ENCODE assay signal across 18 cellular contexts in the genomic region with DNA sequence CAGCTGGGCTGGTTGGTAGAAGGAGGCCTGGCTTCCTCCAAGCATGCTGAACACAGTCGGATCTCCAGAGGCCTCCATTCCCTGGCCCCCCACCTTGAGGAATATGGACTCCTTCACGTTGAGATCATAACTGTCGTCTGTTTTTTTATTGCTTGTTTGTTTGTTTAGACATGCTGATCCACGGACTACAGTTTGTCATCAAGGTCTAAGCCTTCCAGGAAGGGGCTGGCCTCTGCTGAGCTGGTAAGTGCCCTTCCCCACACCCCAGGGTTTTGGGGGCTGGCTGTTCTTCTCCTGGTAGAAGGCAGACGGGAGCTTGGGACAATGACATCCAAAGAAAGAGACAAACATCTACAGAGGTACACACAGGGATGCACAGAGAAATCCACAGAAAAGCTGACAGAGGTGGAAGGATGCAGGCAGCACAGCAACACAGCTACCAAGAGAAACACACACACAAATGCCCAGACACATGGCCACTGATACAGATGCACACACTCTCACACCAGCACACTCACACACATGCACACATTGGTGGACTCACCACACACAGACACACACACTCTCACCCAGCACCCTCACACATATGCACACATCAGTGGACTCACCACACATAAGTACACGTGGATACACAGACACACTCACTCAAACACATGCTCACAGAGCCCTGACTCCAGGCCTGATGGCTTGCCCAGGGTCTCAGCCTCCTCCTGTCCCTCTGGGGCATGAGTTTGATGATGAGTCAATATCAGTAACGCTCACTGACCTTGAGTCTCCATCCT. TPM values are rescaled to one million over a fixed set of nuclear protein-coding genes. Genes with fewer than 3 reads are reported as not detected.
DNase-seq lines count a peak whose midpoint lies in the region; ATAC-seq and TF ChIP-seq lines count a peak whose summit lies in the region.
"Had no signal": no experiment of that assay in that cellular context is flagged by ENCODE, and none has a peak within 500 bp of the region (broad histone marks: within the 10 kb centered on the region; RNA-seq: fewer than 3 reads in every experiment).

No MANE protein-coding gene starts in this region.

- H3K9me3 ChIP-seq in osteoblast (ENCODE audit: low read depth, low read length) = no peaks in the 10 kb centered on the region
- H3K9me3 ChIP-seq: BLaER1 treated with 17β-estradiol and CSF1 and Interleukin-3, amounts not matched to agents 10 nM and 100 nM; HAP-1 had no signal

- no peaks in the 10 kb centered on the region for H3K27me3 ChIP-seq in osteoblast (ENCODE audit: insufficient read depth, low read length)
- H3K27me3 ChIP-seq: BLaER1 treated with 17β-estradiol and CSF1 and Interleukin-3, amounts not matched to agents 10 nM and 100 nM had no signal

- DNase-seq in stimulated activated naive CD8-positive, alpha-beta T cell treated with anti-CD3 and anti-CD28 coated beads, Interleukin-15, amount 100 ng/mL, for 72 hours = no peak
- DNase-seq in glutamatergic neuron (no peak), osteoblast (ENCODE audit: insufficient read length, low spot score, missing footprints) (peak; percentile 49), NCI-H510A treated with DMSO at 0.1 percent for 48 hours (lab: John Stamatoyannopoulos, UW) (no peak), hepatic stellate cell (ENCODE audit: low spot score) (no peak)
- DNase-seq: ACHN; Calu3; CD4-positive, CD25-positive, alpha-beta regulatory T cell; DMS 273 treated with DMSO at 0.1 percent for 48 hours; HFFc6; KBM-7 had no signal

- no peak for ATAC-seq in stimulated activated naive CD8-positive, alpha-beta T cell treated with anti-CD3 and anti-CD28 coated beads, Interleukin-15, amount 100 ng/mL, for 72 hours
- no peak for ATAC-seq in HG02973 (IDR thresholded peaks at IDR 0.05; ENCODE audit: unreplicated experiment)

- no peak overlapping the region for H3K27ac ChIP-seq in osteoblast (ENCODE audit: low read depth, low read length)
- H3K27ac ChIP-seq: BLaER1 treated with 17β-estradiol and CSF1 and Interleukin-3, amounts not matched to agents 10 nM and 100 nM had no signal

- H3K36me3 Mint-ChIP-seq in stimulated activated naive CD8-positive, alpha-beta T cell treated with anti-CD3 and anti-CD28 coated beads, Interleukin-15, Interleukin-2, amounts not matched to agents 100 ng/mL and 50 ng/mL, for 24 hours (ENCODE audit: low read depth) = no peaks in the 10 kb centered on the region
- peaks cover 14% of the 10 kb centered on the region for H3K36me3 Mint-ChIP-seq in glutamatergic neuron (ENCODE audit: unreplicated experiment)
- H3K36me3 Mint-ChIP-seq: CD4-positive, CD25-positive, alpha-beta regulatory T cell had no signal

- peaks cover 6% of the 10 kb centered on the region for H3K27me3 Mint-ChIP-seq in stimulated activated naive CD8-positive, alpha-beta T cell treated with anti-CD3 and anti-CD28 coated beads, Interleukin-15, Interleukin-2, amounts not matched to agents 100 ng/mL and 50 ng/mL, for 24 hours
- no peaks in the 10 kb centered on the region for H3K27me3 Mint-ChIP-seq in stimulated activated naive CD8-positive, alpha-beta T cell treated with anti-CD3 and anti-CD28 coated beads, Interleukin-15, amount 100 ng/mL, for 72 hours
- H3K27me3 Mint-ChIP-seq in glutamatergic neuron (ENCODE audit: unreplicated experiment) = peaks cover 18% of the 10 kb centered on the region
- H3K27me3 Mint-ChIP-seq: CD4-positive, CD25-positive, alpha-beta regulatory T cell had no signal

- H3K4me3 ChIP-seq in osteoblast (ENCODE audit: insufficient read depth, low read length) = no peak overlapping the region
- H3K4me3 ChIP-seq: BLaER1 treated with 17β-estradiol and CSF1 and Interleukin-3, amounts not matched to agents 10 nM and 100 nM; HAP-1 had no signal

- H3K4me1 ChIP-seq in osteoblast (ENCODE audit: insufficient read depth, low read length) = no peaks in the 10 kb centered on the region
- H3K4me1 ChIP-seq: HAP-1 had no signal

- H4K20me1 ChIP-seq in osteoblast (ENCODE audit: insufficient read depth, low read length) = no peaks in the 10 kb centered on the region
- H4K20me1 ChIP-seq: BLaER1 treated with 17β-estradiol and CSF1 and Interleukin-3, amounts not matched to agents 10 nM and 100 nM had no signal

- no peak overlapping the region for H3K4me2 ChIP-seq in osteoblast (ENCODE audit: insufficient read depth, low read length)
- H3K4me2 ChIP-seq: BLaER1 treated with 17β-estradiol and CSF1 and Interleukin-3, amounts not matched to agents 10 nM and 100 nM had no signal

- H3K36me3 ChIP-seq in osteoblast (ENCODE audit: insufficient read depth, low read length) = no peaks in the 10 kb centered on the region
- H3K36me3 ChIP-seq: BLaER1 treated with 17β-estradiol and CSF1 and Interleukin-3, amounts not matched to agents 10 nM and 100 nM; HAP-1 had no signal

- no peak overlapping the region for H2AFZ ChIP-seq in osteoblast (ENCODE audit: low read length)

- no peak for TF ChIP-seq CTCF in glutamatergic neuron (IDR thresholded peaks at IDR 0.05; ENCODE audit: partially characterized antibody, unreplicated experiment)
- TF ChIP-seq CTCF in osteoblast (IDR thresholded peaks at IDR 0.05; ENCODE audit: extremely low read depth, low read depth, low read length) = no peak

- H3K27ac Mint-ChIP-seq in stimulated activated naive CD8-positive, alpha-beta T cell treated with anti-CD3 and anti-CD28 coated beads, Interleukin-15, Interleukin-2, amounts not matched to agents 100 ng/mL and 50 ng/mL, for 24 hours = peak overlapping the region; percentile 8
- no peak overlapping the region for H3K27ac Mint-ChIP-seq in stimulated activated naive CD8-positive, alpha-beta T cell treated with anti-CD3 and anti-CD28 coated beads, Interleukin-15, amount 100 ng/mL, for 72 hours
- peak overlapping the region; percentile 45 for H3K27ac Mint-ChIP-seq in glutamatergic neuron (ENCODE audit: unreplicated experiment)
- H3K27ac Mint-ChIP-seq: CD4-positive, CD25-positive, alpha-beta regulatory T cell; HFFc6 had no signal

- no peak overlapping the region for H3K4me3 Mint-ChIP-seq in stimulated activated naive CD8-positive, alpha-beta T cell treated with anti-CD3 and anti-CD28 coated beads, Interleukin-15, Interleukin-2, amounts not matched to agents 100 ng/mL and 50 ng/mL, for 24 hours
- no peak overlapping the region for H3K4me3 Mint-ChIP-seq in stimulated activated naive CD8-positive, alpha-beta T cell treated with anti-CD3 and anti-CD28 coated beads, Interleukin-15, amount 100 ng/mL, for 72 hours
- no peak overlapping the region for H3K4me3 Mint-ChIP-seq in glutamatergic neuron (ENCODE audit: unreplicated experiment)
- H3K4me3 Mint-ChIP-seq: CD4-positive, CD25-positive, alpha-beta regulatory T cell; HFFc6 had no signal

- H3K4me1 Mint-ChIP-seq in stimulated activated naive CD8-positive, alpha-beta T cell treated with anti-CD3 and anti-CD28 coated beads, Interleukin-15, Interleukin-2, amounts not matched to agents 100 ng/mL and 50 ng/mL, for 24 hours (ENCODE audit: low read depth) = no peaks in the 10 kb centered on the region
- no peaks in the 10 kb centered on the region for H3K4me1 Mint-ChIP-seq in stimulated activated naive CD8-positive, alpha-beta T cell treated with anti-CD3 and anti-CD28 coated beads, Interleukin-15, amount 100 ng/mL, for 72 hours
- H3K4me1 Mint-ChIP-seq in glutamatergic neuron (ENCODE audit: low read depth, unreplicated experiment) = peaks cover 16% of the 10 kb centered on the region
- H3K4me1 Mint-ChIP-seq: CD4-positive, CD25-positive, alpha-beta regulatory T cell had no signal

- H3K9me3 Mint-ChIP-seq in stimulated activated naive CD8-positive, alpha-beta T cell treated with anti-CD3 and anti-CD28 coated beads, Interleukin-15, Interleukin-2, amounts not matched to agents 100 ng/mL and 50 ng/mL, for 24 hours = no peaks in the 10 kb centered on the region
- no peaks in the 10 kb centered on the region for H3K9me3 Mint-ChIP-seq in stimulated activated naive CD8-positive, alpha-beta T cell treated with anti-CD3 and anti-CD28 coated beads, Interleukin-15, amount 100 ng/mL, for 72 hours
- H3K9me3 Mint-ChIP-seq in glutamatergic neuron (ENCODE audit: unreplicated experiment) = peaks cover 8% of the 10 kb centered on the region
- H3K9me3 Mint-ChIP-seq: HFFc6 had no signal

- H3K79me2 ChIP-seq in osteoblast (ENCODE audit: insufficient read depth, low read length) = no peaks in the 10 kb centered on the region

RNA-seq across cellular contexts. Expression of a gene that starts 6.7 kb away (rescaled TPM):
- not detected for total RNA-seq in glutamatergic neuron (ENCODE audit: unreplicated experiment)
- not detected in 2 replicates for total RNA-seq in osteoblast
- total RNA-seq: A172; Calu3; CD4-positive, CD25-positive, alpha-beta regulatory T cell; Daoy; H1; HFFc6 had no signal

RNA-seq across cellular contexts. Expression of a gene that starts 25.4 kb away (rescaled TPM):
- not detected for total RNA-seq in glutamatergic neuron (ENCODE audit: unreplicated experiment)
- not detected in 2 replicates for total RNA-seq in osteoblast
- total RNA-seq: A172; Calu3; CD4-positive, CD25-positive, alpha-beta regulatory T cell; Daoy; H1; HFFc6 had no signal

RNA-seq across cellular contexts. Expression of a gene that starts 40.5 kb away (rescaled TPM):
- total RNA-seq in glutamatergic neuron (ENCODE audit: unreplicated experiment) (not detected), osteoblast (not detected in 2 replicates)
- total RNA-seq: A172; CD4-positive, CD25-positive, alpha-beta regulatory T cell; Daoy; H1; HFFc6 had no signal

Comparison
In these comparisons a context has a peak if more than half of its experiments do, and no peak if none do; other contexts are left out.
1. H3K27ac Mint-ChIP-seq: peak in stimulated activated naive CD8-positive, alpha-beta T cell treated with anti-CD3 and anti-CD28 coated beads, Interleukin-15, Interleukin-2, amounts not matched to agents 100 ng/mL and 50 ng/mL, for 24 hours (single experiment) and glutamatergic neuron (single experiment); none in stimulated activated naive CD8-positive, alpha-beta T cell treated with anti-CD3 and anti-CD28 coated beads, Interleukin-15, amount 100 ng/mL, for 72 hours (0 of 2).